21 cellular contexts compared by ENCODE assay signal in genomic region chr19:10988380-10988779, GRCh38.
"Had no signal": no experiment of that assay in that cellular context is flagged by ENCODE, and none has a peak within 500 bp of the region (broad histone marks: within the 10 kb centered on the region; RNA-seq: fewer than 3 reads in every experiment).

No MANE protein-coding gene starts in this region.

- H3K4me3 Mint-ChIP-seq: memory B cell; nephron; neural progenitor cell; stimulated activated memory B cell treated with anti-CD40 and anti-IgM and Interleukin-4, amounts not matched to agents 10 μg/mL and 1 μg/mL and 100 μg/mL, for 72 hours; type B pancreatic cell had no signal

- DNase-seq: dermis blood vessel endothelial cell; effector memory CD4-positive, alpha-beta T cell; erythroblast; esophagus squamous epithelium; foreskin melanocyte; hypothalamus; sigmoid colon; stimulated activated CD4-positive, alpha-beta T cell treated with anti-CD3 and anti-CD28 coated beads, Interleukin-4, amount 100 ng/mL, for 4 hours; stimulated activated naive CD8-positive, alpha-beta T cell treated with anti-CD3 and anti-CD28 coated beads, Interleukin-15, Interleukin-2, amounts not matched to agents 100 U/mL and 50 U/mL, for 24 hours; substantia nigra; testis; tibial artery had no signal

- H3K27ac Mint-ChIP-seq: memory B cell; nephron; neural progenitor cell; stimulated activated memory B cell treated with anti-CD40 and anti-IgM and Interleukin-4, amounts not matched to agents 10 μg/mL and 1 μg/mL and 100 μg/mL, for 72 hours; type B pancreatic cell had no signal

- H3K27me3 Mint-ChIP-seq: memory B cell; stimulated activated memory B cell treated with anti-CD40 and anti-IgM and Interleukin-4, amounts not matched to agents 10 μg/mL and 1 μg/mL and 100 μg/mL, for 72 hours; type B pancreatic cell had no signal

- H3K27ac ChIP-seq: coronary artery, esophagus squamous epithelium, neural progenitor cell, prostate gland, right atrium auricular region, sigmoid colon, testis, tibial artery had no signal

- H3K4me1 Mint-ChIP-seq: memory B cell; nephron; neural progenitor cell; stimulated activated memory B cell treated with anti-CD40 and anti-IgM and Interleukin-4, amounts not matched to agents 10 μg/mL and 1 μg/mL and 100 μg/mL, for 72 hours had no signal

- H3K27me3 ChIP-seq: esophagus squamous epithelium, neural progenitor cell, right atrium auricular region, sigmoid colon, testis, tibial artery had no signal

- ATAC-seq: stimulated activated memory B cell treated with anti-CD40 and anti-IgM and Interleukin-4, amounts not matched to agents 10 μg/mL and 1 μg/mL and 100 μg/mL, for 72 hours; stimulated activated naive CD8-positive, alpha-beta T cell treated with anti-CD3 and anti-CD28 coated beads, Interleukin-15, Interleukin-2, amounts not matched to agents 100 U/mL and 50 U/mL, for 24 hours had no signal

- H3K9me3 ChIP-seq: esophagus squamous epithelium, prostate gland, right atrium auricular region, sigmoid colon, testis, tibial artery had no signal

- H3K4me3 ChIP-seq: coronary artery, esophagus squamous epithelium, lung, neural progenitor cell, prostate gland, right atrium auricular region, sigmoid colon, testis, tibial artery had no signal

- H3K9me3 Mint-ChIP-seq: memory B cell; nephron; neural progenitor cell; stimulated activated memory B cell treated with anti-CD40 and anti-IgM and Interleukin-4, amounts not matched to agents 10 μg/mL and 1 μg/mL and 100 μg/mL, for 72 hours; type B pancreatic cell had no signal

- H3K4me1 ChIP-seq: esophagus squamous epithelium, neural progenitor cell, prostate gland, right atrium auricular region, sigmoid colon, testis, tibial artery had no signal
